Comparison of ENCODE assay signal across 12 cellular contexts in genomic region chr19:13160557-13160956, GRCh38. TPM values are rescaled to one million over a fixed set of nuclear protein-coding genes. Genes with fewer than 3 reads are reported as not detected.
A peak's percentile ranks its signal among the peaks of the same experiment; 100 is the strongest.
DNase-seq lines count a peak whose midpoint lies in the region; ATAC-seq and TF ChIP-seq lines count a peak whose summit lies in the region.
"Had no signal": no experiment of that assay in that cellular context is flagged by ENCODE, and none has a peak within 500 bp of the region (broad histone marks: within the 10 kb centered on the region; RNA-seq: fewer than 3 reads in every experiment).

No MANE protein-coding gene starts in this region.

- H3K27ac Mint-ChIP-seq in activated naive CD8-positive, alpha-beta T cell treated with anti-CD3 and anti-CD28 coated beads, Interleukin-2, amount 50 U/mL, for 24 hours, result peak overlapping the region; percentile 74

- H3K14ac ChIP-seq in mesenchymal stem cell (ENCODE audit: low read length in 2 of 2), result no peak overlapping the region

- H3K4me3 Mint-ChIP-seq in activated naive CD8-positive, alpha-beta T cell treated with anti-CD3 and anti-CD28 coated beads, Interleukin-2, amount 50 U/mL, for 24 hours, result no peak overlapping the region

- no peak overlapping the region for H3K18ac ChIP-seq in mesenchymal stem cell (ENCODE audit: low read depth in 1 of 2, low read length in 2 of 2)

- H3K36me3 ChIP-seq in mesenchymal stem cell (ENCODE audit: control insufficient read depth in 1 of 2, insufficient read depth in 2 of 2, low read depth in 1 of 2, low read length in 2 of 2) (no peaks in the 10 kb centered on the region), upper lobe of right lung (no peaks in the 10 kb centered on the region), MM.1S (replicated peaks; ENCODE audit: insufficient read depth, low read length) (no peaks in the 10 kb centered on the region)
- H3K36me3 ChIP-seq: esophagus muscularis mucosa, upper lobe of left lung had no signal

- H3K9me2 ChIP-seq in MM.1S (replicated peaks; ENCODE audit: insufficient read depth, low read length), result no peaks in the 10 kb centered on the region

- H3K4ac ChIP-seq in mesenchymal stem cell (ENCODE audit: low read depth in 1 of 2, low read length in 2 of 2), result no peak overlapping the region

- TF ChIP-seq CTCF in upper lobe of right lung (IDR thresholded peaks at IDR 0.05) (no peak), MM.1S (IDR thresholded peaks at IDR 0.05; ENCODE audit: low read length) (no peak), coronary artery (IDR thresholded peaks at IDR 0.05) (no peak)

- peaks cover 81% of the 10 kb centered on the region for H3K4me1 Mint-ChIP-seq in activated naive CD8-positive, alpha-beta T cell treated with anti-CD3 and anti-CD28 coated beads, Interleukin-2, amount 50 U/mL, for 24 hours

- no peak for ATAC-seq in activated naive CD8-positive, alpha-beta T cell treated with anti-CD3 and anti-CD28 coated beads, Interleukin-2, amount 50 U/mL, for 24 hours
- ATAC-seq in upper lobe of right lung, result no peak
- ATAC-seq: left ventricle myocardium superior had no signal

- no peak overlapping the region for H4K8ac ChIP-seq in mesenchymal stem cell (ENCODE audit: low read length)

- no peak overlapping the region for H2BK15ac ChIP-seq in mesenchymal stem cell (ENCODE audit: low read depth, poor library complexity, severe bottlenecking)

- no peaks in the 10 kb centered on the region for H3K27me3 Mint-ChIP-seq in activated naive CD8-positive, alpha-beta T cell treated with anti-CD3 and anti-CD28 coated beads, Interleukin-2, amount 50 U/mL, for 24 hours

- no peak overlapping the region for H3K23ac ChIP-seq in mesenchymal stem cell (ENCODE audit: low read length in 2 of 2)

- no peak overlapping the region for H2BK120ac ChIP-seq in mesenchymal stem cell (ENCODE audit: low read depth, low read length)

- no peaks in the 10 kb centered on the region for H3K36me3 Mint-ChIP-seq in activated naive CD8-positive, alpha-beta T cell treated with anti-CD3 and anti-CD28 coated beads, Interleukin-2, amount 50 U/mL, for 24 hours (ENCODE audit: low read depth)

- H3K79me1 ChIP-seq in mesenchymal stem cell (replicated peaks; ENCODE audit: low read length, poor library complexity, severe bottlenecking), result no peaks in the 10 kb centered on the region

- H3K4me2 ChIP-seq in mesenchymal stem cell (ENCODE audit: low read length, poor library complexity, severe bottlenecking) (no peak overlapping the region), MM.1S (ENCODE audit: low read depth, low read length) (no peak overlapping the region)

- peak overlapping the region; percentile 42 for H3K9ac ChIP-seq in mesenchymal stem cell (ENCODE audit: low read length)
- no peak overlapping the region for H3K9ac ChIP-seq in MM.1S (ENCODE audit: low read length)

- H3K27me3 ChIP-seq in mesenchymal stem cell (ENCODE audit: control insufficient read depth in 1 of 2, insufficient read depth in 1 of 2, low read length in 2 of 2) (no peaks in the 10 kb centered on the region), upper lobe of right lung (no peaks in the 10 kb centered on the region), MM.1S (replicated peaks; ENCODE audit: insufficient read depth, low read length) (peaks cover 70% of the 10 kb centered on the region)
- H3K27me3 ChIP-seq: esophagus muscularis mucosa, upper lobe of left lung had no signal

- H3K4me1 ChIP-seq in mesenchymal stem cell (ENCODE audit: control insufficient read depth, insufficient read depth, low read depth, low read length) (peaks cover 32% of the 10 kb centered on the region), upper lobe of right lung (peaks cover 56% of the 10 kb centered on the region), MM.1S (ENCODE audit: low read length) (peaks cover 13% of the 10 kb centered on the region)

- intact Hi-C loops in upper lobe of right lung (cut with DNase I), result no loop called here

- DNase-seq in CD1c-positive myeloid dendritic cell (ENCODE audit: extremely low spot score) (peak; percentile 56), HT-29 (ENCODE audit: low spot score) (peak; percentile 23), mesenchymal stem cell (peak; percentile 61), D341Med (ENCODE audit: low spot score) (no peak), upper lobe of right lung (no peak), MM.1S (no peak), coronary artery (ENCODE audit: low spot score) (no peak)
- DNase-seq in activated naive CD8-positive, alpha-beta T cell treated with anti-CD3 and anti-CD28 coated beads, Interleukin-2, amount 50 U/mL, for 24 hours, result no peak
- DNase-seq: left ventricle myocardium superior, NCI-H146, upper lobe of left lung had no signal

- H2AFZ ChIP-seq in mesenchymal stem cell (ENCODE audit: low read depth, low read length) (no peak overlapping the region), MM.1S (ENCODE audit: low read length) (no peak overlapping the region)

- peaks cover 8% of the 10 kb centered on the region; the same call in 1 of the 2 replicates for H3F3A ChIP-seq in MM.1S (ENCODE audit: insufficient read depth, low read length)

- H2BK5ac ChIP-seq in mesenchymal stem cell (ENCODE audit: low read depth, low read length, poor library complexity, severe bottlenecking), result no peak overlapping the region

- H3K4me3 ChIP-seq in mesenchymal stem cell (ENCODE audit: insufficient read depth in 1 of 2, low read depth in 1 of 2, low read length in 2 of 2), result no peak overlapping the region
- H3K4me3 ChIP-seq in upper lobe of right lung, result no peak overlapping the region
- no peak overlapping the region for H3K4me3 ChIP-seq in MM.1S (ENCODE audit: low read length)
- no peak overlapping the region for H3K4me3 ChIP-seq in coronary artery
- H3K4me3 ChIP-seq: esophagus muscularis mucosa, upper lobe of left lung had no signal

- H3K9me3 ChIP-seq in mesenchymal stem cell (ENCODE audit: control insufficient read depth, low read length) (no peaks in the 10 kb centered on the region), upper lobe of right lung (no peaks in the 10 kb centered on the region), MM.1S (replicated peaks; ENCODE audit: insufficient read depth, low read length) (no peaks in the 10 kb centered on the region)
- H3K9me3 ChIP-seq: esophagus muscularis mucosa, upper lobe of left lung had no signal

- H3K9me3 Mint-ChIP-seq in activated naive CD8-positive, alpha-beta T cell treated with anti-CD3 and anti-CD28 coated beads, Interleukin-2, amount 50 U/mL, for 24 hours, result no peaks in the 10 kb centered on the region

- no peak overlapping the region for H3K27ac ChIP-seq in mesenchymal stem cell (ENCODE audit: low read length, poor library complexity, severe bottlenecking)
- no peak overlapping the region for H3K27ac ChIP-seq in upper lobe of right lung
- no peak overlapping the region for H3K27ac ChIP-seq in MM.1S (ENCODE audit: low read length)
- H3K27ac ChIP-seq in coronary artery, result no peak overlapping the region

- H4K91ac ChIP-seq in mesenchymal stem cell (ENCODE audit: low read length), result no peak overlapping the region

- no peaks in the 10 kb centered on the region for H3K79me2 ChIP-seq in MM.1S (ENCODE audit: low read length)

- H4K20me1 ChIP-seq in MM.1S (ENCODE audit: insufficient read depth, low read length), result no peaks in the 10 kb centered on the region

- no peak overlapping the region for H2AK5ac ChIP-seq in mesenchymal stem cell (ENCODE audit: low read length, severe bottlenecking)

- H2BK12ac ChIP-seq in mesenchymal stem cell (ENCODE audit: low read length in 2 of 2), result no peak overlapping the region

- WGBS in mesenchymal stem cell, result 56% methylated on average over 1 of the region's 1 CpG

RNA-seq across cellular contexts. Expression of gene IER2, which starts 10.3 kb away (rescaled TPM):
- 144 and 159 TPM in 2 replicates for total RNA-seq in HT-29 (2014; rRNA removed; shearing (Covaris generic))
- polyA plus RNA-seq in mesenchymal stem cell (2013, experiment 1 of 2), result 135 TPM
- 129 TPM for polyA plus RNA-seq in mesenchymal stem cell (2013, experiment 2 of 2)
- 104 TPM for total RNA-seq in upper lobe of right lung

RNA-seq across cellular contexts. Expression of gene STX10, which starts 10.4 kb away (rescaled TPM):
- 86.0 and 102 TPM in 2 replicates for total RNA-seq in HT-29 (2014; rRNA removed; shearing (Covaris generic))
- 50.2 TPM for polyA plus RNA-seq in mesenchymal stem cell (2013, experiment 1 of 2)
- polyA plus RNA-seq in mesenchymal stem cell (2013, experiment 2 of 2), result 53.2 TPM
- total RNA-seq in upper lobe of right lung, result 65.4 TPM

RNA-seq across cellular contexts. Expression of gene NACC1, which starts 42.5 kb away (rescaled TPM):
- 130 and 133 TPM in 2 replicates for total RNA-seq in HT-29 (2014; rRNA removed; shearing (Covaris generic))
- 82.1 TPM for polyA plus RNA-seq in mesenchymal stem cell (2013, experiment 1 of 2)
- polyA plus RNA-seq in mesenchymal stem cell (2013, experiment 2 of 2), result 85.0 TPM
- total RNA-seq in upper lobe of right lung, result 39.8 TPM

RNA-seq across cellular contexts. Expression of gene TRMT1, which starts 44.0 kb away (rescaled TPM):
- total RNA-seq in HT-29 (2014; rRNA removed; shearing (Covaris generic)), result 52.8 and 59.8 TPM in 2 replicates
- polyA plus RNA-seq in mesenchymal stem cell (2013, experiment 1 of 2), result 20.0 TPM
- polyA plus RNA-seq in mesenchymal stem cell (2013, experiment 2 of 2), result 16.9 TPM
- total RNA-seq in upper lobe of right lung, result 33.7 TPM

RNA-seq across cellular contexts. Expression of gene LYL1, which starts 57.9 kb away (rescaled TPM):
- 1.8 and 2.5 TPM in 2 replicates for total RNA-seq in HT-29 (2014; rRNA removed; shearing (Covaris generic))
- 0.68 TPM for polyA plus RNA-seq in mesenchymal stem cell (2013, experiment 1 of 2)
- polyA plus RNA-seq in mesenchymal stem cell (2013, experiment 2 of 2), result 0.79 TPM
- total RNA-seq in upper lobe of right lung, result 21.8 TPM

Comparison
In these comparisons a context has a peak if more than half of its experiments do, and no peak if none do; other contexts are left out.
1. DNase-seq: peak in CD1c-positive myeloid dendritic cell (single experiment), HT-29 (single experiment) and mesenchymal stem cell (single experiment); none in activated naive CD8-positive, alpha-beta T cell treated with anti-CD3 and anti-CD28 coated beads, Interleukin-2, amount 50 U/mL, for 24 hours (single experiment), D341Med (single experiment), upper lobe of right lung (single experiment), MM.1S (single experiment) and coronary artery (single experiment).